In genomic region chr11:73761403-73761945, GRCh38 we compare ENCODE assay signal across 8 cellular contexts. TPM values are rescaled to one million over a fixed set of nuclear protein-coding genes. Genes with fewer than 3 reads are reported as not detected.
DNase-seq lines count a peak whose midpoint lies in the region; ATAC-seq and TF ChIP-seq lines count a peak whose summit lies in the region.

No MANE protein-coding gene starts in this region.

- peaks cover 4% of the 10 kb centered on the region; the same call in 1 of the 2 replicates for H3K27me3 ChIP-seq in Panc1 (ENCODE audit: control insufficient read depth, insufficient read depth, low read length)
- no peaks in the 10 kb centered on the region for H3K27me3 ChIP-seq in esophagus squamous epithelium
- no peaks in the 10 kb centered on the region for H3K27me3 ChIP-seq in prostate gland (replicated peaks; ENCODE audit: insufficient read depth)

- H3K9me3 ChIP-seq in Panc1 (ENCODE audit: control insufficient read depth, insufficient read depth, low read depth, low read length): no peaks in the 10 kb centered on the region
- no peaks in the 10 kb centered on the region for H3K9me3 ChIP-seq in esophagus squamous epithelium
- no peaks in the 10 kb centered on the region for H3K9me3 ChIP-seq in prostate gland

- peak; percentile 2 to 3 for ATAC-seq in activated CD4-positive, CD25-positive, alpha-beta regulatory T cell treated with anti-CD3 and anti-CD28 coated beads, Interleukin-2, amount 50 U/mL, for 24 hours
- peak; percentile 3 for ATAC-seq in Panc1
- no peak for ATAC-seq in HG03097 (IDR thresholded peaks at IDR 0.05; ENCODE audit: low FRiP score, unreplicated experiment)

- peak overlapping the region; percentile 89 for H3K27ac ChIP-seq in Panc1 (ENCODE audit: low read length)
- H3K27ac ChIP-seq in esophagus squamous epithelium: peak overlapping the region; percentile 95 to 98 (median 96)
- H3K27ac ChIP-seq in prostate gland: peak overlapping the region; percentile 90 to 95

- H3K4me3 ChIP-seq in Panc1 (ENCODE audit: low read depth in 2 of 2, low read length in 2 of 2) (peak overlapping the region; percentile 58), esophagus squamous epithelium (peak overlapping the region; percentile 15 to 98 (median 96)), prostate gland (peak overlapping the region; percentile 26 to 98)

- TF ChIP-seq CTCF in Panc1 (IDR thresholded peaks at IDR 0.05) (no peak), esophagus squamous epithelium (IDR thresholded peaks at IDR 0.05) (no peak), prostate gland (IDR thresholded peaks at IDR 0.05) (no peak)

- CTCF ChIA-PET in Panc1 (lab: Charles Lee): interaction anchor here (0.5 to 0.6 kb wide), 2 partner anchors 38 to 406 kb away, joined by 3 to 5 read pairs; no protein-coding TSS in a partner anchor

- no TSS peak for BruUV-seq in Panc1 (replicated peaks; lab: Mats Ljungman, UMichigan)

- POLR2A ChIA-PET in Panc1 (lab: Charles Lee): interaction anchor here (0.5 to 1.7 kb wide), 2 partner anchors 18 to 30 kb away, joined by 5 to 9 read pairs; no protein-coding TSS in a partner anchor

- no peak for TF ChIP-seq POLR2A in esophagus squamous epithelium (IDR thresholded peaks at IDR 0.05)
- TF ChIP-seq POLR2A in prostate gland (IDR thresholded peaks at IDR 0.05): no peak

- H3K4me1 ChIP-seq in Panc1 (ENCODE audit: control insufficient read depth, insufficient read depth, low read length) (peaks cover 19% of the 10 kb centered on the region; the same call in 1 of the 2 replicates), esophagus squamous epithelium (peaks cover 0 to 40% (median 21%) of the 10 kb centered on the region in 3 donors), prostate gland (replicated peaks) (no peaks in the 10 kb centered on the region)

- intact Hi-C loops in Panc1 (cut with micrococcal nuclease; ENCODE audit: unreplicated experiment): loop anchor here (10.0 kb wide), 1 partner anchor 173 kb away; no protein-coding TSS in a partner anchor
- intact Hi-C loops in esophagus squamous epithelium (cut with DNase I): no loop called here
- intact Hi-C loops in prostate gland (cut with DNase I): loop anchor here (2.0 kb wide), 1 partner anchor 17 kb away; no protein-coding TSS in a partner anchor

- no peaks in the 10 kb centered on the region for H3K36me3 ChIP-seq in Panc1 (ENCODE audit: control insufficient read depth, insufficient read depth, low read length)
- H3K36me3 ChIP-seq in esophagus squamous epithelium: no peaks in the 10 kb centered on the region
- H3K36me3 ChIP-seq in prostate gland: no peaks in the 10 kb centered on the region

- in situ Hi-C loops in Panc1 (cut with HindIII; ENCODE audit: low pct_unique_long_range_greater_than_20kb, low sequenced_read_pairs): no loop called here

- no peak for DNase-seq in activated CD4-positive, CD25-positive, alpha-beta regulatory T cell treated with anti-CD3 and anti-CD28 coated beads, Interleukin-2, amount 50 U/mL, for 72 hours
- DNase-seq in Panc1 (ENCODE audit: low read depth, low spot score) (no peak), esophagus squamous epithelium (lab: John Stamatoyannopoulos, UW) (no peak), prostate gland (ENCODE audit: low spot score) (no peak), NCI-H1105 treated with DMSO at 0.1 percent for 48 hours (lab: John Stamatoyannopoulos, UW) (no peak), DMS79 (lab: John Stamatoyannopoulos, UW) (no peak)

- WGBS in esophagus squamous epithelium, 2 donors: 49% methylated on average over 14 to 15 of the region's 16 CpGs
- WGBS in prostate gland: 49% methylated on average over 16 of the region's 16 CpGs

RNA-seq across cellular contexts. Expression of gene RAB6A, which starts 0.6 kb away (rescaled TPM):
- 149 TPM for total RNA-seq in Panc1 (2021; ENCODE audit: unreplicated experiment)
- 93.7 TPM for polyA plus RNA-seq in Panc1 (2012; ENCODE audit: insufficient read length)
- 100 to 1,000 TPM; 115 to 234 (median 161) TPM for total RNA-seq in esophagus squamous epithelium
- 100 to 1,000 TPM; 152 to 200 TPM for total RNA-seq in prostate gland

RNA-seq across cellular contexts. Expression of gene MRPL48, which starts 26.2 kb away (rescaled TPM):
- total RNA-seq in Panc1 (2021; ENCODE audit: unreplicated experiment): 42.0 TPM
- polyA plus RNA-seq in Panc1 (2012; ENCODE audit: insufficient read length): 27.0 TPM
- 10 to 100 TPM in 3 of 4 donors, 1 to 10 TPM in 1; 9.2 to 23.5 (median 18.8) TPM for total RNA-seq in esophagus squamous epithelium
- 10 to 100 TPM; 11.1 to 33.0 TPM for total RNA-seq in prostate gland
